ENCODE assay signal across 28 cellular contexts in genomic region chr2:228853151-228853550, GRCh38.
A peak's percentile ranks its signal among the peaks of the same experiment; 100 is the strongest.
DNase-seq lines count a peak whose midpoint lies in the region; ATAC-seq and TF ChIP-seq lines count a peak whose summit lies in the region.
"Had no signal": no experiment of that assay in that cellular context is flagged by ENCODE, and none has a peak within 500 bp of the region (broad histone marks: within the 10 kb centered on the region; RNA-seq: fewer than 3 reads in every experiment).

No MANE protein-coding gene starts in this region.

- intact Hi-C loops in PC-3 (cut with micrococcal nuclease) (no loop called here), gastrocnemius medialis (cut with DNase I; ENCODE audit: low total_unique reads) (no loop called here)

- CTCF ChIA-PET in PC-3 (lab: Charles Lee) = no interaction called here

- H3K79me2 ChIP-seq in PC-3 (ENCODE audit: low read length) = no peaks in the 10 kb centered on the region

- H3K9me3 ChIP-seq in PC-3 (ENCODE audit: low read length) (no peaks in the 10 kb centered on the region), gastrocnemius medialis (no peaks in the 10 kb centered on the region)
- H3K9me3 ChIP-seq: Caco-2, HAP-1, SJCRH30 had no signal

- no peaks in the 10 kb centered on the region for H4K20me1 ChIP-seq in PC-3 (ENCODE audit: low read length)

- POLR2A ChIA-PET in PC-3 (lab: Charles Lee; ENCODE audit: unreplicated experiment) = no interaction called here

- H3K27ac ChIP-seq in PC-3 (ENCODE audit: low read length) = no peak overlapping the region
- no peak overlapping the region for H3K27ac ChIP-seq in gastrocnemius medialis
- H3K27ac ChIP-seq: 22Rv1, C4-2B, SJCRH30 had no signal

- H3K4me3 ChIP-seq in PC-3 (ENCODE audit: low read length) (no peak overlapping the region), epithelial cell of esophagus (ENCODE audit: low read length) (no peak overlapping the region), gastrocnemius medialis (no peak overlapping the region)
- H3K4me3 ChIP-seq: HAP-1, SJCRH30 had no signal

- H3K36me3 ChIP-seq in PC-3 (ENCODE audit: low read depth, low read length) = no peaks in the 10 kb centered on the region
- H3K36me3 ChIP-seq in gastrocnemius medialis = no peaks in the 10 kb centered on the region
- H3K36me3 ChIP-seq: HAP-1, SJCRH30 had no signal

- TF ChIP-seq POLR2A in gastrocnemius medialis (IDR thresholded peaks at IDR 0.05) = no peak

- H3K9me2 ChIP-seq in PC-3 (replicated peaks; ENCODE audit: low read length) = no peaks in the 10 kb centered on the region

- peak; percentile 2 for DNase-seq in Daoy (ENCODE audit: low read depth)
- DNase-seq in PC-3 = peak; percentile 3
- peak; percentile 26 for DNase-seq in epithelial cell of esophagus (ENCODE audit: low read depth)
- peak; percentile 89 for DNase-seq in islet precursor cell
- no peak for DNase-seq in activated effector memory CD4-positive, alpha-beta T cell treated with anti-CD3 and anti-CD28 coated beads, Interleukin-2, amount 50 U/mL, for 16 hours
- no peak for DNase-seq in activated effector memory CD4-positive, alpha-beta T cell treated with Interleukin-2 at 50 U/mL for 16 hours
- DNase-seq in gastrocnemius medialis = no peak
- DNase-seq: Caco-2; CD8-positive, alpha-beta T cell; EL; GF-D8; HFFc6; IMR-90; KG1; NCI-H1048; NCI-H1417; NCI-H1694; NCI-H2029 treated with DMSO at 0.1 percent for 48 hours; NCI-H226; NCI-H510A; NCI-H69; SJCRH30 had no signal

- H3F3A ChIP-seq in PC-3 (ENCODE audit: low read length, unreplicated experiment) = no peaks in the 10 kb centered on the region

- no peak overlapping the region for H3K9ac ChIP-seq in PC-3 (ENCODE audit: low read length)

- TF ChIP-seq CTCF in PC-3 (conservative IDR thresholded peaks at IDR 0.05; ENCODE audit: low read depth, low read length) (no peak), epithelial cell of esophagus (IDR thresholded peaks at IDR 0.05; ENCODE audit: insufficient read depth, low read depth, low read length, missing control alignments) (no peak), gastrocnemius medialis (IDR thresholded peaks at IDR 0.05 in 4 of 5, conservative IDR thresholded peaks at IDR 0.05 in 1 of 5) (no peak)

- no peak overlapping the region for H3K4me2 ChIP-seq in PC-3 (ENCODE audit: low read length)

- no TSS peak for BruUV-seq in PC-3 (replicated peaks; lab: Mats Ljungman, UMichigan)

- no peak for ATAC-seq in PC-3
- no peak for ATAC-seq in gastrocnemius medialis
- ATAC-seq in GM18867 (IDR thresholded peaks at IDR 0.05; ENCODE audit: unreplicated experiment) = no peak
- ATAC-seq: CD8-positive, alpha-beta T cell; Right ventricle myocardium inferior; SK-N-SH treated with all-trans-retinoic acid at 6 μM for 48 hours had no signal

- H3K4me1 ChIP-seq in PC-3 (ENCODE audit: insufficient read depth, low read length) (no peaks in the 10 kb centered on the region), gastrocnemius medialis (no peaks in the 10 kb centered on the region)
- H3K4me1 ChIP-seq: Caco-2, HAP-1, SJCRH30 had no signal

- H2AFZ ChIP-seq in PC-3 (ENCODE audit: low read length) = no peak overlapping the region

- no peaks in the 10 kb centered on the region for H3K27me3 ChIP-seq in PC-3 (ENCODE audit: low read length)
- H3K27me3 ChIP-seq in gastrocnemius medialis = no peaks in the 10 kb centered on the region
- H3K27me3 ChIP-seq: SJCRH30 had no signal

- in situ Hi-C loops in gastrocnemius medialis (cut with MboI; ENCODE audit: low sequenced_read_pairs in 4 of 4) = no loop called here

Comparison
In these comparisons a context has a peak if more than half of its experiments do, and no peak if none do; other contexts are left out.
1. DNase-seq: peak in Daoy (single experiment), PC-3 (single experiment), epithelial cell of esophagus (single experiment) and islet precursor cell (single experiment); none in activated effector memory CD4-positive, alpha-beta T cell treated with anti-CD3 and anti-CD28 coated beads, Interleukin-2, amount 50 U/mL, for 16 hours (single experiment), activated effector memory CD4-positive, alpha-beta T cell treated with Interleukin-2 at 50 U/mL for 16 hours (single experiment) and gastrocnemius medialis (0 of 2).